1 cellular context compared by ENCODE assay signal in genomic region chrX:30313322-30313721, GRCh38.
TF ChIP-seq lines count a peak whose summit lies in the region.

No MANE protein-coding gene starts in this region.

TF ChIP-seq in HepG2, 621 proteins besides CTCF, POLR2A, EP300 and RAD21 (continued from another document and continues in another):
- TF ChIP-seq ZNF609 (CRISPR knock-in tag; IDR thresholded peaks at IDR 0.05; ENCODE audit: borderline replicate concordance) (no peak), HDAC6 (IDR thresholded peaks at IDR 0.05; ENCODE audit: low read depth, low read length) (no peak), IRF1 (CRISPR knock-in tag; IDR thresholded peaks at IDR 0.05; ENCODE audit: low read depth) (no peak), AGO2 (optimal IDR thresholded peaks at IDR 0.05; ENCODE audit: low read depth, low read length) (no peak), NKX3-1 (CRISPR knock-in tag; IDR thresholded peaks at IDR 0.05) (no peak), SMAD3 (CRISPR knock-in tag; IDR thresholded peaks at IDR 0.05) (0 out of 2 replicates have a peak, but pooled peaks have one; percentile 32), RXRA (CRISPR knock-in tag; IDR thresholded peaks at IDR 0.05) (peak; percentile 49; the same call in 1 of the 2 replicates), ZNF646 (CRISPR knock-in tag; IDR thresholded peaks at IDR 0.05) (no peak), USF2 (IDR thresholded peaks at IDR 0.05; ENCODE audit: low read depth, low read length) (no peak), USF2 (CRISPR knock-in tag; IDR thresholded peaks at IDR 0.05; ENCODE audit: borderline replicate concordance) (no peak), RXRB (CRISPR knock-in tag; IDR thresholded peaks at IDR 0.05; ENCODE audit: borderline replicate concordance) (0 out of 2 replicates have a peak, but pooled peaks have one; percentile 29), CBX5 (CRISPR knock-in tag; IDR thresholded peaks at IDR 0.05; ENCODE audit: borderline replicate concordance) (peak; percentile 52; the same call in 1 of the 2 replicates), ZSCAN30 (CRISPR knock-in tag; IDR thresholded peaks at IDR 0.05) (no peak), ATF7-NPFF (CRISPR knock-in tag; IDR thresholded peaks at IDR 0.05; ENCODE audit: low read depth) (no peak), CHD2 (IDR thresholded peaks at IDR 0.05; ENCODE audit: low read depth, low read length) (no peak), EED (CRISPR knock-in tag; IDR thresholded peaks at IDR 0.05) (no peak), ZNF772 (CRISPR knock-in tag; IDR thresholded peaks at IDR 0.05) (no peak), PHF21A (CRISPR knock-in tag; IDR thresholded peaks at IDR 0.05) (0 out of 2 replicates have a peak, but pooled peaks have one; percentile 29), ZNF263 (CRISPR knock-in tag; IDR thresholded peaks at IDR 0.05) (no peak), ZNF205 (CRISPR knock-in tag; IDR thresholded peaks at IDR 0.05) (0 out of 2 replicates have a peak, but pooled peaks have one; percentile 38), SOX6 (IDR thresholded peaks at IDR 0.05) (no peak), SOX6 (CRISPR knock-in tag; IDR thresholded peaks at IDR 0.05) (peak; percentile 98), ZFP82 (CRISPR knock-in tag; IDR thresholded peaks at IDR 0.05; ENCODE audit: borderline replicate concordance) (no peak), NR1H2 (CRISPR knock-in tag; IDR thresholded peaks at IDR 0.05; ENCODE audit: borderline replicate concordance, low read depth) (no peak), SAP130 (CRISPR knock-in tag; IDR thresholded peaks at IDR 0.05; ENCODE audit: low read depth) (0 out of 2 replicates have a peak, but pooled peaks have one; percentile 18), CBX2 (IDR thresholded peaks at IDR 0.05; ENCODE audit: low read depth, low read length) (no peak), CBX2 (CRISPR knock-in tag; IDR thresholded peaks at IDR 0.05; ENCODE audit: low read depth) (no peak), NFE2L1 (CRISPR knock-in tag; IDR thresholded peaks at IDR 0.05; ENCODE audit: borderline replicate concordance) (no peak), ZBTB33 (CRISPR knock-in tag; IDR thresholded peaks at IDR 0.05) (no peak), ZNF883 (CRISPR knock-in tag; IDR thresholded peaks at IDR 0.05; ENCODE audit: not compliant biosample characterization) (no peak), KLF16 (CRISPR knock-in tag; IDR thresholded peaks at IDR 0.05) (no peak)
- TF ChIP-seq, protein P1, sequence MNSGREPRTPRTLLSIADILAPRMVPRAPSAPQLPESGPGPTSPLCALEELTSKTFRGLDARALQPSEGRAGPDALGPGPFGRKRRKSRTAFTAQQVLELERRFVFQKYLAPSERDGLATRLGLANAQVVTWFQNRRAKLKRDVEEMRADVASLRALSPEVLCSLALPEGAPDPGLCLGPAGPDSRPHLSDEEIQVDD (CRISPR knock-in tag; IDR thresholded peaks at IDR 0.05; ENCODE audit: borderline replicate concordance) = no peak
- TF ChIP-seq, protein P2, sequence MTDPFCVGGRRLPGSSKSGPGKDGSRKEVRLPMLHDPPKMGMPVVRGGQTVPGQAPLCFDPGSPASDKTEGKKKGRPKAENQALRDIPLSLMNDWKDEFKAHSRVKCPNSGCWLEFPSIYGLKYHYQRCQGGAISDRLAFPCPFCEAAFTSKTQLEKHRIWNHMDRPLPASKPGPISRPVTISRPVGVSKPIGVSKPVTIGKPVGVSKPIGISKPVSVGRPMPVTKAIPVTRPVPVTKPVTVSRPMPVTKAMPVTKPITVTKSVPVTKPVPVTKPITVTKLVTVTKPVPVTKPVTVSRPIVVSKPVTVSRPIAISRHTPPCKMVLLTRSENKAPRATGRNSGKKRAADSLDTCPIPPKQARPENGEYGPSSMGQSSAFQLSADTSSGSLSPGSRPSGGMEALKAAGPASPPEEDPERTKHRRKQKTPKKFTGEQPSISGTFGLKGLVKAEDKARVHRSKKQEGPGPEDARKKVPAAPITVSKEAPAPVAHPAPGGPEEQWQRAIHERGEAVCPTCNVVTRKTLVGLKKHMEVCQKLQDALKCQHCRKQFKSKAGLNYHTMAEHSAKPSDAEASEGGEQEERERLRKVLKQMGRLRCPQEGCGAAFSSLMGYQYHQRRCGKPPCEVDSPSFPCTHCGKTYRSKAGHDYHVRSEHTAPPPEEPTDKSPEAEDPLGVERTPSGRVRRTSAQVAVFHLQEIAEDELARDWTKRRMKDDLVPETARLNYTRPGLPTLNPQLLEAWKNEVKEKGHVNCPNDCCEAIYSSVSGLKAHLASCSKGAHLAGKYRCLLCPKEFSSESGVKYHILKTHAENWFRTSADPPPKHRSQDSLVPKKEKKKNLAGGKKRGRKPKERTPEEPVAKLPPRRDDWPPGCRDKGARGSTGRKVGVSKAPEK (CRISPR knock-in tag; IDR thresholded peaks at IDR 0.05; ENCODE audit: borderline replicate concordance) = no peak
- TF ChIP-seq, protein P3, sequence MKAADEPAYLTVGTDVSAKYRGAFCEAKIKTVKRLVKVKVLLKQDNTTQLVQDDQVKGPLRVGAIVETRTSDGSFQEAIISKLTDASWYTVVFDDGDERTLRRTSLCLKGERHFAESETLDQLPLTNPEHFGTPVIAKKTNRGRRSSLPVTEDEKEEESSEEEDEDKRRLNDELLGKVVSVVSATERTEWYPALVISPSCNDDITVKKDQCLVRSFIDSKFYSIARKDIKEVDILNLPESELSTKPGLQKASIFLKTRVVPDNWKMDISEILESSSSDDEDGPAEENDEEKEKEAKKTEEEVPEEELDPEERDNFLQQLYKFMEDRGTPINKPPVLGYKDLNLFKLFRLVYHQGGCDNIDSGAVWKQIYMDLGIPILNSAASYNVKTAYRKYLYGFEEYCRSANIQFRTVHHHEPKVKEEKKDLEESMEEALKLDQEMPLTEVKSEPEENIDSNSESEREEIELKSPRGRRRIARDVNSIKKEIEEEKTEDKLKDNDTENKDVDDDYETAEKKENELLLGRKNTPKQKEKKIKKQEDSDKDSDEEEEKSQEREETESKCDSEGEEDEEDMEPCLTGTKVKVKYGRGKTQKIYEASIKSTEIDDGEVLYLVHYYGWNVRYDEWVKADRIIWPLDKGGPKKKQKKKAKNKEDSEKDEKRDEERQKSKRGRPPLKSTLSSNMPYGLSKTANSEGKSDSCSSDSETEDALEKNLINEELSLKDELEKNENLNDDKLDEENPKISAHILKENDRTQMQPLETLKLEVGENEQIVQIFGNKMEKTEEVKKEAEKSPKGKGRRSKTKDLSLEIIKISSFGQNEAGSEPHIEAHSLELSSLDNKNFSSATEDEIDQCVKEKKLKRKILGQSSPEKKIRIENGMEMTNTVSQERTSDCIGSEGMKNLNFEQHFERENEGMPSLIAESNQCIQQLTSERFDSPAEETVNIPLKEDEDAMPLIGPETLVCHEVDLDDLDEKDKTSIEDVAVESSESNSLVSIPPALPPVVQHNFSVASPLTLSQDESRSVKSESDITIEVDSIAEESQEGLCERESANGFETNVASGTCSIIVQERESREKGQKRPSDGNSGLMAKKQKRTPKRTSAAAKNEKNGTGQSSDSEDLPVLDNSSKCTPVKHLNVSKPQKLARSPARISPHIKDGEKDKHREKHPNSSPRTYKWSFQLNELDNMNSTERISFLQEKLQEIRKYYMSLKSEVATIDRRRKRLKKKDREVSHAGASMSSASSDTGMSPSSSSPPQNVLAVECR (CRISPR knock-in tag; IDR thresholded peaks at IDR 0.05; ENCODE audit: borderline replicate concordance) = no peak
